Comparison of ENCODE assay signal across 12 cellular contexts in the genomic region with DNA sequence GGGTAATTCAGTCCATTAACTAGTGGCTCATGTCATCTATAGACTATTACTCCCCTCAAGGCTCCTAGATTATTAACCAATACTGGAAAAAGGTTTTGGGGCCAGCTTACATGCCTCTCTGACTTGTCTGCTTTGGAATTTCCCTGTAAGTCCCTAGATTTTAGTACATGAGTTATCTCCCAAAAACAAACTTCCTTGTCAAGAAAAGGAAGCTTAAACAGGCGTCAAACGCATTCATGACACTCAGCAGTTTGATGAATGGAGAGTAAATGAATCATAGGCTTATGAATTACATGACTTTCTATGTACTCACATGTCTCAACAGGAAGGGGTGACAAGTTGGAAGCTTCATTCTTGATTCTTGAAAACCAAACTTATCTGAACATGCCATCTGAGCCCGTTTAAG.
DNase-seq lines count a peak whose midpoint lies in the region; TF ChIP-seq lines count a peak whose summit lies in the region.
"Had no signal": no experiment of that assay in that cellular context is flagged by ENCODE, and none has a peak within 500 bp of the region (broad histone marks: within the 10 kb centered on the region; RNA-seq: fewer than 3 reads in every experiment).

No MANE protein-coding gene starts in this region.

- peaks cover 54% of the 10 kb centered on the region for H3K4me1 ChIP-seq in osteoblast (ENCODE audit: insufficient read depth, low read length)

- peaks cover 20% of the 10 kb centered on the region for H3K36me3 ChIP-seq in osteoblast (ENCODE audit: insufficient read depth, low read length)

- H2AFZ ChIP-seq in osteoblast (ENCODE audit: low read length) = no peak overlapping the region

- POLR2A ChIA-PET in RWPE1 (lab: Yijun Ruan, JAX; ENCODE audit: low non-redundant PET) = no interaction called here

- no peaks in the 10 kb centered on the region for H4K20me1 ChIP-seq in osteoblast (ENCODE audit: insufficient read depth, low read length)

- no peak overlapping the region for H3K4me3 ChIP-seq in osteoblast (ENCODE audit: insufficient read depth, low read length)

- peak overlapping the region; percentile 6 for H3K4me2 ChIP-seq in osteoblast (ENCODE audit: insufficient read depth, low read length)

- no peaks in the 10 kb centered on the region for H3K27me3 ChIP-seq in osteoblast (ENCODE audit: insufficient read depth, low read length)

- peak; percentile 95 for DNase-seq in EH (ENCODE audit: low read depth)
- DNase-seq in RWPE1 (ENCODE audit: low spot score) = peak; percentile 80
- DNase-seq in epithelial cell of prostate (ENCODE audit: low read depth, low spot score) = peak; percentile 90
- DNase-seq in osteoblast (ENCODE audit: insufficient read length, low spot score, missing footprints) = peak; percentile 56
- no peak for DNase-seq in medulla oblongata (ENCODE audit: extremely low spot score)
- DNase-seq in posterior vena cava (ENCODE audit: low spot score) = no peak
- DNase-seq in NK-92 (lab: John Stamatoyannopoulos, UW; ENCODE audit: unreplicated experiment) = no peak
- DNase-seq in RPMI8226 = no peak
- DNase-seq: CD8-positive, alpha-beta memory T cell; H9; NCI-H2029; stimulated activated CD4-positive, alpha-beta T cell treated with anti-CD3 and anti-CD28 coated beads, Interleukin-15, amount 100 ng/mL, for 24 hours had no signal

- H3K27ac ChIP-seq in RWPE1 = no peak overlapping the region
- H3K27ac ChIP-seq in epithelial cell of prostate = peak overlapping the region; percentile 80
- H3K27ac ChIP-seq in osteoblast (ENCODE audit: low read depth, low read length) = peak overlapping the region; percentile 97

- no peaks in the 10 kb centered on the region for H3K9me3 ChIP-seq in osteoblast (ENCODE audit: low read depth, low read length)

- TF ChIP-seq CTCF in RWPE1 (conservative IDR thresholded peaks at IDR 0.05; ENCODE audit: low read depth) (no peak), osteoblast (IDR thresholded peaks at IDR 0.05; ENCODE audit: extremely low read depth, low read depth, low read length) (no peak)

- peaks cover 3% of the 10 kb centered on the region for H3K79me2 ChIP-seq in osteoblast (ENCODE audit: insufficient read depth, low read length)

- intact Hi-C loops in posterior vena cava (cut with DNase I) = no loop called here

- CTCF ChIA-PET in RWPE1 (lab: Yijun Ruan, JAX) = interaction anchor here (0.7 kb wide), 1 partner anchor 170 kb away, joined by 3 read pairs; no protein-coding TSS in a partner anchor

Comparison
In these comparisons a context has a peak if more than half of its experiments do, and no peak if none do; other contexts are left out.
1. DNase-seq: peak in EH (single experiment), RWPE1 (single experiment), epithelial cell of prostate (single experiment) and osteoblast (single experiment); none in medulla oblongata (single experiment), posterior vena cava (single experiment), NK-92 (single experiment) and RPMI8226 (single experiment).